ENCODE assay signal across 14 cellular contexts in the genomic region with DNA sequence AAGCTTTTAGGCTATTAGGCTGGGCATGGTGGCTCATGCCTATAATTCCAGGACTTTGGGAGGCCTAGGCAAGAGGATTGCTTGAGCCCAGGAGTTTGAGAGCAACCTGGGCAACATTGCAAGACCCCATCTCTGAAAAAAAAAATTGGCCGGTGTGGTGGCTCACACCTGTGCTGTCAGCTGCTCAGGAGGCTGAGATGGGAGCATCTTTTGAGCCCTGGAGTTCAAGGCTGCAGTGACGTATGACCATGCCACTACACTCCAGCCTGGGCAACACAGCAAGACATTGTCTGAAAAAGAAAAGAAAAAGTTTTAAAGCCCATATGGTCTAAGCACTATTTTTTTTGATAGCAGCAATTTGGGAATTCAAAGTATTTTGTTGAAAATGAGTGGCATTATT.
"Had no signal": no experiment of that assay in that cellular context is flagged by ENCODE, and none has a peak within 500 bp of the region (broad histone marks: within the 10 kb centered on the region; RNA-seq: fewer than 3 reads in every experiment).

No MANE protein-coding gene starts in this region.

- H3K9me3 ChIP-seq: esophagus squamous epithelium had no signal

- H3K27me3 Mint-ChIP-seq: type B pancreatic cell had no signal

- H3K4me3 ChIP-seq: esophagus squamous epithelium, lung, smooth muscle cell had no signal

- H3K4me3 Mint-ChIP-seq: stimulated activated effector memory CD8-positive, alpha-beta T cell treated with anti-CD3 and anti-CD28 coated beads, Interleukin-12 subunit alpha, Interleukin-12 subunit beta, amount 100 ng/mL, for 72 hours; type B pancreatic cell had no signal

- H3K4me2 ChIP-seq: smooth muscle cell had no signal

- H3K27ac Mint-ChIP-seq: type B pancreatic cell had no signal

- H3K27ac ChIP-seq: foreskin keratinocyte had no signal

- H3K9me3 Mint-ChIP-seq: immature natural killer cell; stimulated activated effector memory CD8-positive, alpha-beta T cell treated with anti-CD3 and anti-CD28 coated beads, Interleukin-12 subunit alpha, Interleukin-12 subunit beta, amount 100 ng/mL, for 72 hours; type B pancreatic cell had no signal

- H3K4me1 ChIP-seq: esophagus squamous epithelium, foreskin keratinocyte had no signal

- DNase-seq: amygdala, esophagus squamous epithelium, foreskin keratinocyte, immature natural killer cell, left cardiac atrium, midbrain, right cardiac atrium, SHP77 treated with DMSO at 0.1 percent for 48 hours, substantia nigra, T-helper 9 cell had no signal

- ATAC-seq: foreskin keratinocyte, left cardiac atrium, right cardiac atrium had no signal

- H3K27me3 ChIP-seq: esophagus squamous epithelium, foreskin keratinocyte had no signal
